9 cellular contexts compared by ENCODE assay signal in the genomic region with DNA sequence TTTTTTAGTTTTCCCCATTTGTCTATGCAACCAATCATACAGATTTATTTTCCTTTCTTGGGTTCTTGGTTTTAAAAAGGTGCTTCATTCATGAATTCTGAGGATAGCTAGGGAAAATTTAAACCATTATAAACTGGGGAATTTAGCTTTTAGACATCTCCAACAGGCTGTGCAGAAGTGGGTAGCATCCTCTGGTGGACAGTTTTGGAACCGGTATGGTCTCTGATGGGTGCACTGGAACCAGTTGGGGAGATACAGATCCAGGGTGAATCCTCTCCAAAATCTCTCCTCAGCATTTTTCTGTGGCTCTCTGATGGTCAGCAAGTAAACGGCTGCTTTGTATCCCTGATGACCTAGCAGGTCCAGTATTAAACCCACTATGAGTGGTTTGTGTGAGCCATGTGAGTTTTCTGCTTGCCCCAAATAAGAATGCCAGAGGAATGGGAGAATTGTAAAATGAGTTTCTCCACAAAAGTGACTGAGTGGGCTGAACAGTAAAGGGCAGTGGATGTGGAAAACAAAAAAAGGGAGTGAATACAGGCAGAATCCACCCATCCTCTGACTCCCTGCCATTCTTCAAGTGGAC. TPM values are rescaled to one million over a fixed set of nuclear protein-coding genes. Genes with fewer than 3 reads are reported as not detected.
DNase-seq lines count a peak whose midpoint lies in the region; ATAC-seq and TF ChIP-seq lines count a peak whose summit lies in the region.
"Had no signal": no experiment of that assay in that cellular context is flagged by ENCODE, and none has a peak within 500 bp of the region (broad histone marks: within the 10 kb centered on the region; RNA-seq: fewer than 3 reads in every experiment).

No MANE protein-coding gene starts in this region.

- H3K4me3 Mint-ChIP-seq in activated CD8-positive, alpha-beta memory T cell treated with anti-CD3 and anti-CD28 coated beads, Interleukin-2, amount 10 ng/mL, durations not matched to agents 7 days and 5 days = no peak overlapping the region
- no peak overlapping the region for H3K4me3 Mint-ChIP-seq in activated T-helper 17 cell treated with anti-CD3 and anti-CD28 coated beads, Interleukin-2, amount 50 U/mL, for 72 hours
- H3K4me3 Mint-ChIP-seq: activated naive CD4-positive, alpha-beta T cell treated with anti-CD3 and anti-CD28 coated beads, Interleukin-2, amount 50 U/mL, for 24 hours had no signal

- H3K27ac ChIP-seq in right atrium auricular region = no peak overlapping the region

- H3K27ac Mint-ChIP-seq in activated CD8-positive, alpha-beta memory T cell treated with anti-CD3 and anti-CD28 coated beads, Interleukin-2, amount 10 ng/mL, durations not matched to agents 7 days and 5 days = no peak overlapping the region
- H3K27ac Mint-ChIP-seq in activated T-helper 17 cell treated with anti-CD3 and anti-CD28 coated beads, Interleukin-2, amount 50 U/mL, for 72 hours = no peak overlapping the region
- H3K27ac Mint-ChIP-seq: activated naive CD4-positive, alpha-beta T cell treated with anti-CD3 and anti-CD28 coated beads, Interleukin-2, amount 50 U/mL, for 24 hours had no signal

- H3K27me3 Mint-ChIP-seq in activated CD8-positive, alpha-beta memory T cell treated with anti-CD3 and anti-CD28 coated beads, Interleukin-2, amount 10 ng/mL, durations not matched to agents 7 days and 5 days = peaks cover 22% of the 10 kb centered on the region
- H3K27me3 Mint-ChIP-seq in activated T-helper 17 cell treated with anti-CD3 and anti-CD28 coated beads, Interleukin-2, amount 50 U/mL, for 72 hours = peaks cover 14% of the 10 kb centered on the region

- peak; percentile 46 to 95 for TF ChIP-seq CTCF in right atrium auricular region (IDR thresholded peaks at IDR 0.05)

- CTCF ChIA-PET in activated CD8-positive, alpha-beta memory T cell treated with anti-CD3 and anti-CD28 coated beads, Interleukin-2, amount 10 ng/mL, durations not matched to agents 7 days and 5 days (lab: Charles Lee) = interaction anchor here (0.5 to 2.0 kb wide), 11 partner anchors 8 to 1899 kb away, joined by 3 to 21 read pairs (median 3); a partner anchor contains a TSS

- H3K4me1 ChIP-seq in right atrium auricular region = no peaks in the 10 kb centered on the region

- peak; percentile 71 for ATAC-seq in activated CD8-positive, alpha-beta memory T cell treated with anti-CD3 and anti-CD28 coated beads, Interleukin-2, amount 10 ng/mL, durations not matched to agents 7 days and 5 days
- peak; percentile 47 for ATAC-seq in activated T-helper 17 cell treated with anti-CD3 and anti-CD28 coated beads, Interleukin-2, amount 50 U/mL, for 72 hours (replicated peaks)
- no peak for ATAC-seq in GM19035 (IDR thresholded peaks at IDR 0.05; ENCODE audit: unreplicated experiment)
- no peak for ATAC-seq in GM18907 (IDR thresholded peaks at IDR 0.05; ENCODE audit: unreplicated experiment)

- no peak for TF ChIP-seq EP300 in Ishikawa (IDR thresholded peaks at IDR 0.05; ENCODE audit: borderline replicate concordance)

- H3K9me3 ChIP-seq in right atrium auricular region = no peaks in the 10 kb centered on the region

- no peak overlapping the region for H3K4me3 ChIP-seq in right atrium auricular region

- no peaks in the 10 kb centered on the region for H3K4me1 Mint-ChIP-seq in activated CD8-positive, alpha-beta memory T cell treated with anti-CD3 and anti-CD28 coated beads, Interleukin-2, amount 10 ng/mL, durations not matched to agents 7 days and 5 days
- no peaks in the 10 kb centered on the region for H3K4me1 Mint-ChIP-seq in activated T-helper 17 cell treated with anti-CD3 and anti-CD28 coated beads, Interleukin-2, amount 50 U/mL, for 72 hours
- H3K4me1 Mint-ChIP-seq: activated naive CD4-positive, alpha-beta T cell treated with anti-CD3 and anti-CD28 coated beads, Interleukin-2, amount 50 U/mL, for 24 hours had no signal

- no peaks in the 10 kb centered on the region for H3K36me3 Mint-ChIP-seq in activated CD8-positive, alpha-beta memory T cell treated with anti-CD3 and anti-CD28 coated beads, Interleukin-2, amount 10 ng/mL, durations not matched to agents 7 days and 5 days
- H3K36me3 Mint-ChIP-seq in activated T-helper 17 cell treated with anti-CD3 and anti-CD28 coated beads, Interleukin-2, amount 50 U/mL, for 72 hours (ENCODE audit: low read depth) = no peaks in the 10 kb centered on the region
- H3K36me3 Mint-ChIP-seq: activated naive CD4-positive, alpha-beta T cell treated with anti-CD3 and anti-CD28 coated beads, Interleukin-2, amount 50 U/mL, for 24 hours had no signal

- H3K36me3 ChIP-seq in right atrium auricular region = no peaks in the 10 kb centered on the region

- no peak for DNase-seq in activated CD8-positive, alpha-beta memory T cell treated with anti-CD3 and anti-CD28 coated beads, Interleukin-2, amount 10 ng/mL, durations not matched to agents 7 days and 5 days
- no peak for DNase-seq in activated CD8-positive, alpha-beta memory T cell treated with anti-CD3 and anti-CD28 coated beads, Interleukin-2, amount 50 U/mL, for 4 hours
- no peak for DNase-seq in right atrium auricular region (ENCODE audit: low spot score)
- DNase-seq in stimulated activated CD4-positive, alpha-beta T cell treated with anti-CD3 and anti-CD28 coated beads, Interleukin-4, amount 100 ng/mL, for 24 hours = peak; percentile 35

- peak; percentile 63 for TF ChIP-seq RAD21 in Ishikawa (IDR thresholded peaks at IDR 0.05; ENCODE audit: low read depth)

- H3K27me3 ChIP-seq in right atrium auricular region = no peaks in the 10 kb centered on the region

- H3K9me3 Mint-ChIP-seq in activated CD8-positive, alpha-beta memory T cell treated with anti-CD3 and anti-CD28 coated beads, Interleukin-2, amount 10 ng/mL, durations not matched to agents 7 days and 5 days (ENCODE audit: low read depth) = no peaks in the 10 kb centered on the region
- H3K9me3 Mint-ChIP-seq in activated T-helper 17 cell treated with anti-CD3 and anti-CD28 coated beads, Interleukin-2, amount 50 U/mL, for 72 hours = no peaks in the 10 kb centered on the region
- H3K9me3 Mint-ChIP-seq: activated naive CD4-positive, alpha-beta T cell treated with anti-CD3 and anti-CD28 coated beads, Interleukin-2, amount 50 U/mL, for 24 hours had no signal

TF ChIP-seq in Ishikawa, 13 proteins besides CTCF, POLR2A, EP300 and RAD21:
- TF ChIP-seq FOXM1 (IDR thresholded peaks at IDR 0.05; ENCODE audit: borderline replicate concordance, low read depth) (no peak), CEBPB (IDR thresholded peaks at IDR 0.05) (no peak), CREB1 (IDR thresholded peaks at IDR 0.05; ENCODE audit: low read depth) (no peak), YY1 (IDR thresholded peaks at IDR 0.05; ENCODE audit: low read depth) (no peak), EGR1 (IDR thresholded peaks at IDR 0.05) (no peak), TAF1 (IDR thresholded peaks at IDR 0.05; ENCODE audit: low read depth) (no peak), ZBTB7A (IDR thresholded peaks at IDR 0.05; ENCODE audit: low read depth) (no peak), TCF12 (IDR thresholded peaks at IDR 0.05; ENCODE audit: low read depth) (no peak), TEAD4 (IDR thresholded peaks at IDR 0.05) (no peak)
- TF ChIP-seq, protein P1, sequence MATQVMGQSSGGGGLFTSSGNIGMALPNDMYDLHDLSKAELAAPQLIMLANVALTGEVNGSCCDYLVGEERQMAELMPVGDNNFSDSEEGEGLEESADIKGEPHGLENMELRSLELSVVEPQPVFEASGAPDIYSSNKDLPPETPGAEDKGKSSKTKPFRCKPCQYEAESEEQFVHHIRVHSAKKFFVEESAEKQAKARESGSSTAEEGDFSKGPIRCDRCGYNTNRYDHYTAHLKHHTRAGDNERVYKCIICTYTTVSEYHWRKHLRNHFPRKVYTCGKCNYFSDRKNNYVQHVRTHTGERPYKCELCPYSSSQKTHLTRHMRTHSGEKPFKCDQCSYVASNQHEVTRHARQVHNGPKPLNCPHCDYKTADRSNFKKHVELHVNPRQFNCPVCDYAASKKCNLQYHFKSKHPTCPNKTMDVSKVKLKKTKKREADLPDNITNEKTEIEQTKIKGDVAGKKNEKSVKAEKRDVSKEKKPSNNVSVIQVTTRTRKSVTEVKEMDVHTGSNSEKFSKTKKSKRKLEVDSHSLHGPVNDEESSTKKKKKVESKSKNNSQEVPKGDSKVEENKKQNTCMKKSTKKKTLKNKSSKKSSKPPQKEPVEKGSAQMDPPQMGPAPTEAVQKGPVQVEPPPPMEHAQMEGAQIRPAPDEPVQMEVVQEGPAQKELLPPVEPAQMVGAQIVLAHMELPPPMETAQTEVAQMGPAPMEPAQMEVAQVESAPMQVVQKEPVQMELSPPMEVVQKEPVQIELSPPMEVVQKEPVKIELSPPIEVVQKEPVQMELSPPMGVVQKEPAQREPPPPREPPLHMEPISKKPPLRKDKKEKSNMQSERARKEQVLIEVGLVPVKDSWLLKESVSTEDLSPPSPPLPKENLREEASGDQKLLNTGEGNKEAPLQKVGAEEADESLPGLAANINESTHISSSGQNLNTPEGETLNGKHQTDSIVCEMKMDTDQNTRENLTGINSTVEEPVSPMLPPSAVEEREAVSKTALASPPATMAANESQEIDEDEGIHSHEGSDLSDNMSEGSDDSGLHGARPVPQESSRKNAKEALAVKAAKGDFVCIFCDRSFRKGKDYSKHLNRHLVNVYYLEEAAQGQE (IDR thresholded peaks at IDR 0.05; ENCODE audit: low read depth) = no peak
- TF ChIP-seq, protein P2, sequence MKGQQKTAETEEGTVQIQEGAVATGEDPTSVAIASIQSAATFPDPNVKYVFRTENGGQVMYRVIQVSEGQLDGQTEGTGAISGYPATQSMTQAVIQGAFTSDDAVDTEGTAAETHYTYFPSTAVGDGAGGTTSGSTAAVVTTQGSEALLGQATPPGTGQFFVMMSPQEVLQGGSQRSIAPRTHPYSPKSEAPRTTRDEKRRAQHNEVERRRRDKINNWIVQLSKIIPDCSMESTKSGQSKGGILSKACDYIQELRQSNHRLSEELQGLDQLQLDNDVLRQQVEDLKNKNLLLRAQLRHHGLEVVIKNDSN (IDR thresholded peaks at IDR 0.05) = no peak

RNA-seq across cellular contexts. Expression of a gene that starts 9.1 kb away (rescaled TPM):
- total RNA-seq in activated CD8-positive, alpha-beta memory T cell treated with anti-CD3 and anti-CD28 coated beads, Interleukin-2, amount 10 ng/mL, durations not matched to agents 7 days and 5 days = 1 to 10 TPM; 3.6 to 4.2 TPM
- total RNA-seq in activated T-helper 17 cell treated with anti-CD3 and anti-CD28 coated beads, Interleukin-2, amount 50 U/mL, for 72 hours = 1 to 10 TPM; 3.8 to 9.6 TPM
- total RNA-seq in right atrium auricular region = 1 to 10 TPM; 5.3 to 8.7 TPM

RNA-seq across cellular contexts. Expression of a gene that starts 22.5 kb away (rescaled TPM):
- total RNA-seq in activated CD8-positive, alpha-beta memory T cell treated with anti-CD3 and anti-CD28 coated beads, Interleukin-2, amount 10 ng/mL, durations not matched to agents 7 days and 5 days = 1 to 10 TPM in 1 of 2 experiments, not detected in 1; 1.0 TPM
- total RNA-seq in activated T-helper 17 cell treated with anti-CD3 and anti-CD28 coated beads, Interleukin-2, amount 50 U/mL, for 72 hours = 1 to 10 TPM in 1 of 2 donors, under 1 TPM in 1; 0.61 to 5.5 TPM
- 10 to 100 TPM; 23.9 to 38.8 TPM for total RNA-seq in right atrium auricular region

RNA-seq across cellular contexts. Expression of a gene that starts 39.4 kb away (rescaled TPM):
- 10 to 100 TPM; 17.1 to 20.9 TPM for total RNA-seq in activated CD8-positive, alpha-beta memory T cell treated with anti-CD3 and anti-CD28 coated beads, Interleukin-2, amount 10 ng/mL, durations not matched to agents 7 days and 5 days
- total RNA-seq in activated T-helper 17 cell treated with anti-CD3 and anti-CD28 coated beads, Interleukin-2, amount 50 U/mL, for 72 hours = 10 to 100 TPM; 12.3 to 31.9 TPM
- total RNA-seq in right atrium auricular region = 10 to 100 TPM; 44.5 to 45.1 TPM

Comparison
In these comparisons a context has a peak if more than half of its experiments do, and no peak if none do; other contexts are left out.
1. ATAC-seq: peak in activated CD8-positive, alpha-beta memory T cell treated with anti-CD3 and anti-CD28 coated beads, Interleukin-2, amount 10 ng/mL, durations not matched to agents 7 days and 5 days (single experiment) and activated T-helper 17 cell treated with anti-CD3 and anti-CD28 coated beads, Interleukin-2, amount 50 U/mL, for 72 hours (single experiment); none in GM19035 (single experiment) and GM18907 (single experiment).